In genomic region chr3:44954962-44955361, GRCh38 we compare ENCODE assay signal across 10 cellular contexts. TPM values are rescaled to one million over a fixed set of nuclear protein-coding genes. Genes with fewer than 3 reads are reported as not detected.
DNase-seq lines count a peak whose midpoint lies in the region; ATAC-seq, FAIRE-seq and TF ChIP-seq lines count a peak whose summit lies in the region.
"Had no signal": no experiment of that assay in that cellular context is flagged by ENCODE, and none has a peak within 500 bp of the region (broad histone marks: within the 10 kb centered on the region; RNA-seq: fewer than 3 reads in every experiment).

No MANE protein-coding gene starts in this region.

- SMC1A ChIA-PET in GM12878 (lab: Charles Lee; ENCODE audit: uncharacterized antibody, unreplicated experiment) = no interaction called here

- no peak for TF ChIP-seq RAD21 in GM12878 (IDR thresholded peaks at IDR 0.05; ENCODE audit: insufficient read depth, low read depth, low read length)
- no peak for TF ChIP-seq RAD21 in SK-N-SH (IDR thresholded peaks at IDR 0.05; ENCODE audit: low read length)

- no peaks in the 10 kb centered on the region for H3K9me2 ChIP-seq in SK-N-SH

- peaks cover 7 to 9% of the 10 kb centered on the region in 2 experiments; a peak in 3 of 4 replicates for H3K36me3 ChIP-seq in GM12878 (ENCODE audit: control insufficient read depth in 2 of 2, insufficient read depth in 2 of 2, low read length in 1 of 2)
- H3K36me3 ChIP-seq in gastrocnemius medialis = peaks cover 0 to 17% of the 10 kb centered on the region in 2 donors
- no peaks in the 10 kb centered on the region for H3K36me3 ChIP-seq in ovary
- H3K36me3 ChIP-seq in SK-N-SH (replicated peaks in 1 of 2; ENCODE audit: control insufficient read depth in 1 of 2, insufficient read depth in 2 of 2, low read length in 1 of 2) = peaks cover 4 to 26% of the 10 kb centered on the region in 2 experiments

- H3K27ac ChIP-seq in GM12878 (ENCODE audit: control insufficient read depth, insufficient read depth) = no peak overlapping the region
- peak overlapping the region; percentile 19 to 57 (median 34) for H3K27ac ChIP-seq in gastrocnemius medialis
- H3K27ac ChIP-seq in ovary = no peak overlapping the region
- no peak overlapping the region for H3K27ac ChIP-seq in SK-N-SH (ENCODE audit: low read depth in 2 of 2, low read length in 1 of 2)
- H3K27ac ChIP-seq: brain microvascular endothelial cell, suprapubic skin had no signal

- FAIRE-seq in GM12878 (lab: Jason Lieb, UNC) = no peak

- 10% methylated on average over 3 of the region's 3 CpGs for WGBS in GM12878 (ENCODE audit: insufficient coverage, insufficient replicate concordance, low lambda C conversion rate, missing lambda C conversion rate)
- 52 to 58% (median 56%) methylated on average over 3 of the region's 3 CpGs for WGBS in ovary, 3 donors
- 62% methylated on average over 2 of the region's 3 CpGs for WGBS in SK-N-SH (ENCODE audit: low lambda C conversion rate)

- H3K4me1 ChIP-seq in GM12878 (ENCODE audit: control insufficient read depth, insufficient read depth, low read length) (peaks cover 8% of the 10 kb centered on the region), gastrocnemius medialis (peaks cover 3 to 17% of the 10 kb centered on the region in 2 donors), ovary (ENCODE audit: insufficient read depth) (no peaks in the 10 kb centered on the region), SK-N-SH (ENCODE audit: control insufficient read depth in 1 of 2, insufficient read depth in 2 of 2, low read depth in 1 of 2, low read length in 1 of 2) (peaks cover 0 to 23% of the 10 kb centered on the region in 2 experiments; a peak in 2 of 4 replicates)

- POLR2A ChIA-PET in GM12878 (lab: Charles Lee) (no interaction called here), SK-N-SH (lab: Yijun Ruan, JAX) (no interaction called here)

- ATAC-seq in GM19395 (IDR thresholded peaks at IDR 0.05; ENCODE audit: unreplicated experiment) (peak; percentile 69), HG03442 (IDR thresholded peaks at IDR 0.05; ENCODE audit: unreplicated experiment) (peak; percentile 67), GM12878 (peak; percentile 94), gastrocnemius medialis (peak; percentile 54 to 80)

- H3K27me3 ChIP-seq in GM12878 (replicated peaks in 1 of 2; ENCODE audit: control insufficient read depth in 2 of 2, insufficient read depth in 2 of 2, low read length in 1 of 2) (no peaks in the 10 kb centered on the region), gastrocnemius medialis (no peaks in the 10 kb centered on the region), ovary (no peaks in the 10 kb centered on the region), SK-N-SH (ENCODE audit: insufficient read depth) (no peaks in the 10 kb centered on the region)
- H3K27me3 ChIP-seq: brain microvascular endothelial cell, suprapubic skin had no signal

- H3K4me3 ChIP-seq in GM12878 = no peak overlapping the region
- no peak overlapping the region for H3K4me3 ChIP-seq in gastrocnemius medialis
- no peak overlapping the region for H3K4me3 ChIP-seq in ovary
- no peak overlapping the region for H3K4me3 ChIP-seq in SK-N-SH (ENCODE audit: low read depth in 2 of 2, low read length in 1 of 2)
- H3K4me3 ChIP-seq: suprapubic skin had no signal

- no peak for TF ChIP-seq CTCF in GM12878 (IDR thresholded peaks at IDR 0.05 in 2 of 3, conservative IDR thresholded peaks at IDR 0.05 in 1 of 3; ENCODE audit: control insufficient read depth in 2 of 3, extremely low read depth in 1 of 3, insufficient read depth in 1 of 3, low read depth in 3 of 3, low read length in 3 of 3)
- no peak for TF ChIP-seq CTCF in gastrocnemius medialis (IDR thresholded peaks at IDR 0.05 in 4 of 5, conservative IDR thresholded peaks at IDR 0.05 in 1 of 5)
- no peak for TF ChIP-seq CTCF in ovary (IDR thresholded peaks at IDR 0.05)
- TF ChIP-seq CTCF in SK-N-SH (IDR thresholded peaks at IDR 0.05) = no peak

- H3F3A ChIP-seq in SK-N-SH (replicated peaks; ENCODE audit: insufficient read depth) = no peaks in the 10 kb centered on the region

- DNase-seq in GM12878 (ENCODE audit: low read depth, low spot score) (no peak), gastrocnemius medialis (peak; percentile 34 to 68), ovary (no peak), SK-N-SH (no peak), anterior cingulate cortex (lab: John Stamatoyannopoulos, UW) (no peak), KG1 (lab: John Stamatoyannopoulos, UW) (no peak)
- DNase-seq: brain microvascular endothelial cell had no signal

- in situ Hi-C loops in GM12878 (cut with MboI) (no loop called here), gastrocnemius medialis (cut with MboI; ENCODE audit: low sequenced_read_pairs in 4 of 4) (no loop called here)

- no peak for TF ChIP-seq POLR2A in GM12878 (IDR thresholded peaks at IDR 0.05; ENCODE audit: low read depth, low read length)
- no peak for TF ChIP-seq POLR2A in gastrocnemius medialis (IDR thresholded peaks at IDR 0.05)
- TF ChIP-seq POLR2A in ovary (IDR thresholded peaks at IDR 0.05) = no peak

- intact Hi-C loops in GM12878 (cut with micrococcal nuclease; ENCODE audit: unreplicated experiment) = no loop called here
- intact Hi-C loops in gastrocnemius medialis (cut with DNase I; ENCODE audit: low total_unique reads) = no loop called here
- intact Hi-C loops in ovary (cut with DNase I) = no loop called here

- CTCF ChIA-PET in GM12878 (lab: Yijun Ruan, JAX) (interaction anchor here (0.7 kb wide), 1 partner anchor 20 kb away, joined by 3 read pairs; no protein-coding TSS in a partner anchor), SK-N-SH (lab: Yijun Ruan, JAX) (no interaction called here)

- H4K20me1 ChIP-seq in GM12878 (ENCODE audit: control insufficient read depth, insufficient read depth) = no peaks in the 10 kb centered on the region
- 0 out of 2 replicates have a peak, but pooled peaks cover 8% of the 10 kb centered on the region for H4K20me1 ChIP-seq in SK-N-SH (ENCODE audit: insufficient read depth)

- no peak overlapping the region for H2AFZ ChIP-seq in GM12878 (ENCODE audit: control insufficient read depth, low read depth, low read length)
- no peak overlapping the region for H2AFZ ChIP-seq in SK-N-SH (ENCODE audit: low read depth)

- H3K9ac ChIP-seq in GM12878 (ENCODE audit: control insufficient read depth, insufficient read depth, low read length) = no peak overlapping the region
- no peak overlapping the region for H3K9ac ChIP-seq in SK-N-SH

- BruUV-seq in GM12878 (replicated peaks; lab: Mats Ljungman, UMichigan) = no TSS peak

- RAD21 ChIA-PET in GM12878 (lab: Charles Lee; ENCODE audit: unreplicated experiment) = interaction anchor here (0.9 to 3.4 kb wide), 3 partner anchors 13 to 38 kb away, joined by 3 to 18 read pairs (median 4); no protein-coding TSS in a partner anchor

- no peaks in the 10 kb centered on the region; the same call in 1 of the 2 replicates for H3K79me2 ChIP-seq in GM12878 (ENCODE audit: control insufficient read depth, insufficient read depth, low read length)
- peaks cover 5% of the 10 kb centered on the region for H3K79me2 ChIP-seq in SK-N-SH (ENCODE audit: insufficient read depth)

- no peak overlapping the region for H3K4me2 ChIP-seq in GM12878 (ENCODE audit: control insufficient read depth, insufficient read depth)
- no peak overlapping the region for H3K4me2 ChIP-seq in SK-N-SH

- TF ChIP-seq EP300 in GM12878 (IDR thresholded peaks at IDR 0.05; ENCODE audit: borderline replicate concordance in 1 of 2, control insufficient read depth in 1 of 2, low read depth in 2 of 2, low read length in 2 of 2) (peak in 1 of 2 experiments; percentile 60; a peak in 1 of 4 replicates), ovary (IDR thresholded peaks at IDR 0.05) (no peak), SK-N-SH (IDR thresholded peaks at IDR 0.05; ENCODE audit: borderline replicate concordance in 1 of 2, low read depth in 1 of 2, low read length in 1 of 2) (no peak)

- no peaks in the 10 kb centered on the region for H3K9me3 ChIP-seq in GM12878 (replicated peaks; ENCODE audit: control insufficient read depth, insufficient read depth, low read length)
- no peaks in the 10 kb centered on the region for H3K9me3 ChIP-seq in gastrocnemius medialis
- no peaks in the 10 kb centered on the region for H3K9me3 ChIP-seq in ovary
- no peaks in the 10 kb centered on the region for H3K9me3 ChIP-seq in SK-N-SH
- H3K9me3 ChIP-seq: suprapubic skin had no signal

RNA-seq across cellular contexts. Expression of gene ZDHHC3, which starts 21.0 kb away (rescaled TPM):
- total RNA-seq in GM12878 (2013; cell fraction: nucleolus; rRNA removed) = 56.2 and 56.3 TPM in 2 replicates
- total RNA-seq in GM12878 (2014; rRNA removed) (46.5 and 46.9 TPM in 2 replicates), GM12878 (2014; rRNA removed; fragmentation: Illumina TruSeq; extraction: Trizol) (29.6 and 32.1 TPM in 2 replicates), GM12878 (2021) (40.0 and 42.6 TPM in 2 replicates), gastrocnemius medialis (10 to 100 TPM; 66.2 to 90.5 (median 74.5) TPM), ovary (10 to 100 TPM; 28.6 to 63.1 (median 46.2) TPM)
- 11.9 TPM for polyA plus RNA-seq in GM12878 (2011; ENCODE audit: low read depth)
- polyA plus RNA-seq in GM12878 (2011; rRNA removed) (56.5 and 79.1 TPM in 2 replicates), GM12878 (2014; fragmentation: Illumina TruSeq; extraction: Trizol) (40.3 and 47.8 TPM in 2 replicates), GM12878 (2014; fragmentation: Nextera tagmentation; extraction: Ambion mirVana) (1 to 10 TPM; 6.8 to 7.4 TPM), GM12878 (2014; rRNA removed) (38.1 and 41.5 TPM in 2 replicates), GM12878 (2016; fragmentation: Nextera tagmentation; extraction: Ambion mirVana) (10 to 100 TPM; 39.4 to 42.1 TPM), ovary (10 to 100 TPM; 30.6 to 81.2 TPM), SK-N-SH (2012; rRNA removed) (60.7 and 72.3 TPM in 2 replicates)
- 87.6 and 105 TPM in 2 replicates for polyA plus RNA-seq in GM12878 (2011; cell fraction: cytosol; rRNA removed)
- 50.4 and 58.3 TPM in 2 replicates for polyA plus RNA-seq in GM12878 (2011; cell fraction: nucleus; rRNA removed)
- 19.2 and 21.2 TPM in 2 replicates for polyA plus RNA-seq in GM12878 (2012)
- 190 TPM in 2 replicates for polyA minus RNA-seq in GM12878 (2011; rRNA and poly(A)+ RNA removed)
- polyA minus RNA-seq in GM12878 (2011; cell fraction: cytosol; rRNA and poly(A)+ RNA removed) = 25.6 and 27.0 TPM in 2 replicates
- 24.4 and 43.5 TPM in 2 replicates for polyA minus RNA-seq in GM12878 (2011; cell fraction: nucleus; rRNA and poly(A)+ RNA removed)
- polyA plus RNA-seq in SK-N-SH (2012; cell fraction: cytosol; rRNA removed) = 45.7 and 63.4 TPM in 2 replicates
- 51.3 and 65.3 TPM in 2 replicates for polyA plus RNA-seq in SK-N-SH (2012; cell fraction: nucleus; rRNA removed)

RNA-seq across cellular contexts. Expression of gene EXOSC7, which starts 21.1 kb away (rescaled TPM):
- total RNA-seq in GM12878 (2013; cell fraction: nucleolus; rRNA removed) = 100 and 127 TPM in 2 replicates
- total RNA-seq in GM12878 (2014; rRNA removed) (76.8 and 77.9 TPM in 2 replicates), GM12878 (2014; rRNA removed; fragmentation: Illumina TruSeq; extraction: Trizol) (66.7 and 68.5 TPM in 2 replicates), GM12878 (2021) (55.5 and 62.2 TPM in 2 replicates), gastrocnemius medialis (10 to 100 TPM; 57.4 to 80.3 (median 60.9) TPM), ovary (10 to 100 TPM; 28.3 to 39.3 (median 36.8) TPM)
- 63.3 TPM for polyA plus RNA-seq in GM12878 (2011; ENCODE audit: low read depth)
- polyA plus RNA-seq in GM12878 (2011; rRNA removed) (119 and 121 TPM in 2 replicates), GM12878 (2014; fragmentation: Illumina TruSeq; extraction: Trizol) (46.3 and 58.0 TPM in 2 replicates), GM12878 (2014; fragmentation: Nextera tagmentation; extraction: Ambion mirVana) (100 to 1,000 TPM; 159 to 193 TPM), GM12878 (2014; rRNA removed) (71.9 and 72.6 TPM in 2 replicates), GM12878 (2016; fragmentation: Nextera tagmentation; extraction: Ambion mirVana) (10 to 100 TPM; 88.9 to 94.5 TPM), ovary (10 to 100 TPM; 34.5 to 35.4 TPM), SK-N-SH (2012; rRNA removed) (83.5 and 96.4 TPM in 2 replicates)
- 70.9 and 86.3 TPM in 2 replicates for polyA plus RNA-seq in GM12878 (2011; cell fraction: cytosol; rRNA removed)
- polyA plus RNA-seq in GM12878 (2011; cell fraction: nucleus; rRNA removed) = 84.9 and 86.2 TPM in 2 replicates
- polyA plus RNA-seq in GM12878 (2012) = 60.1 and 67.1 TPM in 2 replicates
- polyA minus RNA-seq in GM12878 (2011; rRNA and poly(A)+ RNA removed) = 70.0 and 75.6 TPM in 2 replicates
- polyA minus RNA-seq in GM12878 (2011; cell fraction: cytosol; rRNA and poly(A)+ RNA removed) = 13.4 and 16.3 TPM in 2 replicates
- polyA minus RNA-seq in GM12878 (2011; cell fraction: nucleus; rRNA and poly(A)+ RNA removed) = 34.9 and 60.0 TPM in 2 replicates
- 94.3 and 94.9 TPM in 2 replicates for polyA plus RNA-seq in SK-N-SH (2012; cell fraction: cytosol; rRNA removed)
- polyA plus RNA-seq in SK-N-SH (2012; cell fraction: nucleus; rRNA removed) = 66.6 and 68.4 TPM in 2 replicates

Comparison
In these comparisons a context has a peak if more than half of its experiments do, and no peak if none do; other contexts are left out.
1. DNase-seq: peak in gastrocnemius medialis (2 of 2); none in GM12878 (single experiment), ovary (0 of 5), SK-N-SH (single experiment), anterior cingulate cortex (0 of 58) and KG1 (single experiment).
2. H3K27ac ChIP-seq: peak in gastrocnemius medialis (4 of 4); none in GM12878 (single experiment), ovary (0 of 2) and SK-N-SH (0 of 2).
3. Peak in every context shown above with its lines, with median percentiles within 50 percentile points of each other: ATAC-seq.